In genomic region chr9:117625154-117625553, GRCh38 we compare ENCODE assay signal across 26 cellular contexts.
"Had no signal": no experiment of that assay in that cellular context is flagged by ENCODE, and none has a peak within 500 bp of the region (broad histone marks: within the 10 kb centered on the region; RNA-seq: fewer than 3 reads in every experiment).

No MANE protein-coding gene starts in this region.

- ATAC-seq: stimulated activated effector memory CD8-positive, alpha-beta T cell treated with anti-CD3 and anti-CD28 coated beads, Interleukin-12 subunit alpha, Interleukin-12 subunit beta, amount 100 ng/mL, for 72 hours; stimulated activated memory B cell treated with anti-CD40 and anti-IgM and Interleukin-4, amounts not matched to agents 10 μg/mL and 1 μg/mL and 100 μg/mL, for 72 hours; stimulated activated naive B cell treated with anti-CD40 and anti-IgM and Interleukin-4, amounts not matched to agents 10 μg/mL and 1 μg/mL and 100 μg/mL, for 72 hours; stimulated activated naive CD8-positive, alpha-beta T cell treated with anti-CD3 and anti-CD28 coated beads, Interleukin-15, amount 100 ng/mL, for 72 hours; stimulated activated naive CD8-positive, alpha-beta T cell treated with anti-CD3 and anti-CD28 coated beads, Interleukin-15, Interleukin-2, amounts not matched to agents 100 U/mL and 50 U/mL, for 24 hours; upper lobe of right lung had no signal

- H3K9me3 ChIP-seq: testis, thyroid gland, upper lobe of right lung, uterus, vagina had no signal

- H3K4me1 ChIP-seq: stomach, suprapubic skin, testis, thyroid gland, tibial artery, transverse colon, upper lobe of left lung, upper lobe of right lung, uterus, vagina had no signal

- H3K36me3 ChIP-seq: stomach, suprapubic skin, thoracic aorta, thyroid gland, tibial artery, transverse colon, upper lobe of left lung, upper lobe of right lung, uterus, vagina had no signal

- H3K27me3 ChIP-seq: stomach, suprapubic skin, testis, thyroid gland, tibial artery, transverse colon, upper lobe of left lung, upper lobe of right lung, uterus, vagina had no signal

- DNase-seq: stimulated activated CD4-positive, alpha-beta T cell treated with anti-CD3 and anti-CD28 coated beads, Interleukin-2, amount 100 ng/mL, for 48 hours; stimulated activated CD4-positive, alpha-beta T cell treated with anti-CD3 and anti-CD28 coated beads, Interleukin-4, amount 100 ng/mL, for 1 hour; stimulated activated CD4-positive, alpha-beta T cell treated with anti-CD3 and anti-CD28 coated beads, Interleukin-4, amount 100 ng/mL, for 24 hours; stimulated activated CD4-positive, alpha-beta T cell treated with anti-CD3 and anti-CD28 coated beads, Interleukin-4, amount 100 ng/mL, for 4 hours; stimulated activated CD8-positive, alpha-beta memory T cell treated with anti-CD3 and anti-CD28 coated beads, Interleukin-4, amount 100 ng/mL, for 48 hours; stimulated activated naive B cell treated with anti-CD40 and anti-IgM and Interleukin-4, amounts not matched to agents 10 μg/mL and 1 μg/mL and 100 μg/mL, for 72 hours; stimulated activated naive CD4-positive, alpha-beta T cell; stimulated activated naive CD4-positive, alpha-beta T cell treated with Interleukin-2 at 50 U/mL for 16 hours; stimulated activated naive CD8-positive, alpha-beta T cell treated with anti-CD3 and anti-CD28 coated beads, Interleukin-15, amount 100 ng/mL, for 72 hours; stimulated activated naive CD8-positive, alpha-beta T cell treated with anti-CD3 and anti-CD28 coated beads, Interleukin-15, Interleukin-2, amounts not matched to agents 100 U/mL and 50 U/mL, for 24 hours; stomach; substantia nigra; testis; thyroid gland; tibial artery; transverse colon; trophoblast cell; upper lobe of left lung; upper lobe of right lung; uterus had no signal

- H3K27ac ChIP-seq: stomach, suprapubic skin, testis, thoracic aorta, thyroid gland, tibial artery, transverse colon, upper lobe of left lung, upper lobe of right lung, uterus, vagina had no signal

- H3K4me3 ChIP-seq: stomach, suprapubic skin, testis, thoracic aorta, thyroid gland, tibial artery, transverse colon, upper lobe of left lung, upper lobe of right lung, uterus, vagina had no signal

- FAIRE-seq: urothelium cell line had no signal
